Comparison of ENCODE assay signal across 8 cellular contexts in the genomic region with DNA sequence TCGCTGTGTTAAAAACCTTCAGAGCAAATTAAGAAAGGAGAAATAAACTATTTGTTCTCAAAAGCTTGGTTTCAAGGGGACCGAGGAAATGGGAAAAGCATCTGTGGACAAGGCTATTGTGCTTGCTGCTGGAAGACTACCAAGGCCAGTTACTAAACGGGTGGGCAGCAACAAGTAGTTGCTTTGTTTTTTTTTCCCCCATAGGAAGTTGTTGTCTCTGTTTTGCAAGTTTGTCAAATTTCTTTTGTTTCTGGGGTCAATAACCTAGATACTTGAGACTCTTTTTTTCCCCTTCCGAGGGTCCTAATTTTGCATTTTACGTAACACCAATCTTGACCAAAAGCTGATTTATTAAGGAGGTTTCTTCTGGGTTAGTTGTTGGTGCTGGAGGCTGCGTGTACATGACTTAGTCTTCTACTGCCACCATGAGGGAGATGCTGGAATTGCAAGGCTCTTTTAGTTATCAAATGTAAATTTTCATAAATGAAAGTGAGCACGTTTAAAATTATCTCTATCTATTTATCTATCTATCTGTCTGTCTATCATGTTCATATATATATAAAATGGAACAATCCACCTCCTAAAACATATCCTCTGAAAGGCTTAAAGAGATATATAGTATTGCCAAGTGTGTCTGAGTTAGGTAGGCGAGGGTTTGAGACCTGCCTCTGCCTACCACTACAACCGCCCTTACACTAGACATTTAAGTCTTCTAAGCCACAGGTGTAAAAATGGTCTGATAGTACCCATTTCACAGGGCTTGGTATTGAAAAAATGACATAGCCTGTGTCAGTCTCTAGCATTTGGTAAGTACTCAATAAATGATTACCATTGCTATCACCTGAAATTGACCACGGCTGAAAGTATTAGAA.
DNase-seq lines count a peak whose midpoint lies in the region; ATAC-seq, FAIRE-seq and TF ChIP-seq lines count a peak whose summit lies in the region.

No MANE protein-coding gene starts in this region.

- peak; percentile 70 to 86 (median 74) for TF ChIP-seq CTCF in keratinocyte (optimal IDR thresholded peaks at IDR 0.05 in 1 of 3, IDR thresholded peaks at IDR 0.05 in 1 of 3, conservative IDR thresholded peaks at IDR 0.05 in 1 of 3; ENCODE audit: extremely low read depth in 1 of 3, insufficient read depth in 2 of 3, low read length in 3 of 3)

- no peaks in the 10 kb centered on the region for H3K9me1 ChIP-seq in keratinocyte (ENCODE audit: control insufficient read depth, extremely low read depth, insufficient read depth, low read length)

- H3K36me3 ChIP-seq in keratinocyte (ENCODE audit: control insufficient read depth in 2 of 2, extremely low read depth in 1 of 2, insufficient read depth in 2 of 2, low read length in 2 of 2): no peaks in the 10 kb centered on the region

- H3K4me3 ChIP-seq in keratinocyte (ENCODE audit: control insufficient read depth in 2 of 3, extremely low read depth in 1 of 3, insufficient read depth in 2 of 3, low read depth in 1 of 3, low read length in 3 of 3): no peak overlapping the region

- H3K27me3 ChIP-seq in keratinocyte (ENCODE audit: control insufficient read depth, extremely low read depth, insufficient read depth, low read length): no peaks in the 10 kb centered on the region

- no peak for ATAC-seq in GM18861 (IDR thresholded peaks at IDR 0.05; ENCODE audit: unreplicated experiment)

- H3K79me2 ChIP-seq in keratinocyte (ENCODE audit: control insufficient read depth, insufficient read depth, low read length): no peaks in the 10 kb centered on the region

- H3K4me2 ChIP-seq in keratinocyte (ENCODE audit: control insufficient read depth, extremely low read depth, insufficient read depth, low read depth, low read length): peak overlapping the region; percentile 43

- no peak overlapping the region for H3K27ac ChIP-seq in keratinocyte (ENCODE audit: control insufficient read depth, insufficient read depth, low read length)

- H3K4me1 ChIP-seq in keratinocyte (ENCODE audit: control insufficient read depth, extremely low read depth, insufficient read depth, low read length): no peaks in the 10 kb centered on the region

- DNase-seq in SIG-M5 treated with dmso at 0.1 percent for 504 hours (lab: John Stamatoyannopoulos, UW; ENCODE audit: unreplicated experiment) (peak; percentile 71), SIG-M5 (lab: John Stamatoyannopoulos, UW) (no peak), NCI-H2029 treated with DMSO at 0.1 percent for 48 hours (lab: John Stamatoyannopoulos, UW) (peak; percentile 80), T1000 (lab: John Stamatoyannopoulos, UW) (peak; percentile 35), brain pericyte (ENCODE audit: low read depth, low spot score) (peak; percentile 34), keratinocyte (ENCODE audit: low read depth, low spot score) (no peak)
- DNase-seq in stimulated activated CD4-positive, alpha-beta T cell treated with anti-CD3 and anti-CD28 coated beads, Interleukin-1b, Interleukin-23, amount 100 ng/mL, for 48 hours: peak; percentile 51

- FAIRE-seq in keratinocyte (lab: Jason Lieb, UNC): peak; percentile 66

- H4K20me1 ChIP-seq in keratinocyte (ENCODE audit: control insufficient read depth, extremely low read depth, insufficient read depth, low read length): no peaks in the 10 kb centered on the region

- dilution Hi-C loops in keratinocyte (cut with MboI; ENCODE audit: extremely low pct_ligation_motif_present, low sequenced_read_pairs): no loop called here

- no peak overlapping the region for H3K9ac ChIP-seq in keratinocyte (ENCODE audit: control insufficient read depth, extremely low read depth, insufficient read depth, low read length)

- no peaks in the 10 kb centered on the region for H3K9me3 ChIP-seq in keratinocyte (ENCODE audit: control insufficient read depth, low read depth, low read length)

- no peak overlapping the region for H2AFZ ChIP-seq in keratinocyte (ENCODE audit: control insufficient read depth, low read length)

Comparison
In these comparisons a context has a peak if more than half of its experiments do, and no peak if none do; other contexts are left out.
1. DNase-seq: peak in SIG-M5 treated with dmso at 0.1 percent for 504 hours (single experiment), NCI-H2029 treated with DMSO at 0.1 percent for 48 hours (single experiment), T1000 (single experiment), brain pericyte (single experiment) and stimulated activated CD4-positive, alpha-beta T cell treated with anti-CD3 and anti-CD28 coated beads, Interleukin-1b, Interleukin-23, amount 100 ng/mL, for 48 hours (single experiment); none in SIG-M5 (single experiment) and keratinocyte (single experiment).